ENCODE assay signal across 8 cellular contexts in the genomic region with DNA sequence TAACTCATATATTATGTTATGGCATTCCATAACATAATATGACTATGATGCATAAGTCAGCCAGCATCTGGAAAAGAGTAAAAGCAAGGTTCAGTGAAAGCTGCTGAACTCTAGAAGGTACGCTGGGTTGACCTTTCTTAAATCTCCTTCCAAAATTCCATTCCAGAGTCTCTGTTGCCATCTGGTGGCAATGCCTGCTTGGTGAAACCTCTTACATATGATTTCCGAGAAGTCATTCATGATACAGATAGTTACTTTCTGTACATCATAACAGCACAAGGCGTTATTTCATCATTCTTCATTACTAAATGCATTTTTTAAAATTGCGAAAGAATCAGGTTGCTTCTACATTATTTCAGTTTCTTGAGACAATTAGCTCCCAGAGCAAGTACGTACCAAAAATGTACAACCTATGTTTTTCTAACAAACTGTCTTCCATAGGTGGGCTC. TPM values are rescaled to one million over a fixed set of nuclear protein-coding genes. Genes with fewer than 3 reads are reported as not detected.
DNase-seq lines count a peak whose midpoint lies in the region; ATAC-seq and TF ChIP-seq lines count a peak whose summit lies in the region.

No MANE protein-coding gene starts in this region.

- peak; percentile 93 for ATAC-seq in SK-N-SH treated with all-trans-retinoic acid at 6 μM for 48 hours
- peak; percentile 89 for ATAC-seq in Right ventricle myocardium superior (ENCODE audit: poor library complexity)
- ATAC-seq in psoas muscle, result peak; percentile 75 to 95 (median 86)
- no peak for ATAC-seq in HG03095 (IDR thresholded peaks at IDR 0.05; ENCODE audit: unreplicated experiment)
- no peak for ATAC-seq in HG03342 (IDR thresholded peaks at IDR 0.05; ENCODE audit: unreplicated experiment)

- H3K27me3 ChIP-seq in psoas muscle (ENCODE audit: insufficient read depth in 3 of 3, low read length in 2 of 3), result no peaks in the 10 kb centered on the region

- intact Hi-C loops in Right ventricle myocardium superior (cut with DNase I), result loop anchor here (5.0 to 10.0 kb wide), 2 partner anchors 282 to 309 kb away; no protein-coding TSS in a partner anchor
- intact Hi-C loops in psoas muscle (cut with DNase I), result loop anchor here (5.0 to 10.0 kb wide), 3 partner anchors 282 to 309 kb away; no protein-coding TSS in a partner anchor

- H3K27me3 Mint-ChIP-seq in activated naive CD8-positive, alpha-beta T cell, result no peaks in the 10 kb centered on the region

- H3K9me3 Mint-ChIP-seq in activated naive CD8-positive, alpha-beta T cell (ENCODE audit: low read depth), result no peaks in the 10 kb centered on the region

- no peaks in the 10 kb centered on the region for H3K36me3 Mint-ChIP-seq in activated naive CD8-positive, alpha-beta T cell

- no peak overlapping the region for H3K27ac ChIP-seq in psoas muscle

- no peak overlapping the region for H3K4me3 Mint-ChIP-seq in activated naive CD8-positive, alpha-beta T cell

- WGBS in psoas muscle, 3 donors, result 32 to 34% (median 33%) methylated on average over 5 of the region's 5 CpGs

- H3K4me1 ChIP-seq in psoas muscle, result no peaks in the 10 kb centered on the region

- in situ Hi-C loops in GM13976 (cut with MboI; ENCODE audit: low sequenced_read_pairs, unreplicated experiment), result no loop called here

- H3K36me3 ChIP-seq in psoas muscle (ENCODE audit: insufficient read depth in 1 of 2, low read depth in 1 of 2), result no peaks in the 10 kb centered on the region

- peak overlapping the region; percentile 24 for H3K4me3 ChIP-seq in psoas muscle

- no peaks in the 10 kb centered on the region for H3K9me3 ChIP-seq in psoas muscle

- DNase-seq in GM13976 (ENCODE audit: low spot score) (peak; percentile 49), NCI-H1105 treated with DMSO at 0.1 percent for 48 hours (lab: John Stamatoyannopoulos, UW) (peak; percentile 74), Right ventricle myocardium superior (peak; percentile 51), psoas muscle (no peak)

- peak; percentile 49 for TF ChIP-seq CTCF in GM13976 (IDR thresholded peaks at IDR 0.05; ENCODE audit: borderline replicate concordance, control extremely low read depth, extremely low read depth, insufficient read depth, missing control alignments)
- TF ChIP-seq CTCF in psoas muscle (IDR thresholded peaks at IDR 0.05), result peak; percentile 77

- H3K27ac Mint-ChIP-seq in activated naive CD8-positive, alpha-beta T cell, result peak overlapping the region; percentile 88

- H3K4me1 Mint-ChIP-seq in activated naive CD8-positive, alpha-beta T cell (ENCODE audit: low read depth), result peaks cover 9% of the 10 kb centered on the region

TF ChIP-seq in SK-N-SH treated with all-trans-retinoic acid at 6 μM for 48 hours, 23 proteins besides CTCF, POLR2A, EP300 and RAD21:
- TF ChIP-seq RARB (CRISPR knock-in tag; IDR thresholded peaks at IDR 0.05) (no peak), ZFP3 (CRISPR knock-in tag; IDR thresholded peaks at IDR 0.05) (no peak), PPARA (CRISPR knock-in tag; IDR thresholded peaks at IDR 0.05; ENCODE audit: borderline replicate concordance) (no peak), ISL1 (CRISPR knock-in tag; IDR thresholded peaks at IDR 0.05) (no peak), ZNF565 (CRISPR knock-in tag; conservative IDR thresholded peaks at IDR 0.05; ENCODE audit: low read depth) (no peak), ZFP30 (CRISPR knock-in tag; IDR thresholded peaks at IDR 0.05) (no peak), ZNF8 (CRISPR knock-in tag; IDR thresholded peaks at IDR 0.05) (no peak), ESRRG (CRISPR knock-in tag; IDR thresholded peaks at IDR 0.05) (no peak), ZC3H10 (CRISPR knock-in tag; IDR thresholded peaks at IDR 0.05) (no peak)

RNA-seq across cellular contexts. Expression of a gene that starts 7.0 kb away (rescaled TPM):
- total RNA-seq in Right ventricle myocardium superior (18.9 TPM), psoas muscle (10 to 100 TPM; 11.9 to 19.9 (median 16.0) TPM)
- polyA plus RNA-seq in psoas muscle, result 1 to 10 TPM; 4.4 to 5.8 (median 5.5) TPM

Comparison
In these comparisons a context has a peak if more than half of its experiments do, and no peak if none do; other contexts are left out.
1. DNase-seq: peak in GM13976 (single experiment), NCI-H1105 treated with DMSO at 0.1 percent for 48 hours (single experiment) and Right ventricle myocardium superior (single experiment); none in psoas muscle (0 of 2).
2. ATAC-seq: peak in SK-N-SH treated with all-trans-retinoic acid at 6 μM for 48 hours (single experiment), Right ventricle myocardium superior (single experiment) and psoas muscle (4 of 4); none in HG03095 (single experiment) and HG03342 (single experiment).